In genomic region chrX:51420610-51421009, GRCh38 we compare ENCODE assay signal across 9 cellular contexts.
A peak's percentile ranks its signal among the peaks of the same experiment; 100 is the strongest.
DNase-seq lines count a peak whose midpoint lies in the region; ATAC-seq, FAIRE-seq and TF ChIP-seq lines count a peak whose summit lies in the region.
"Had no signal": no experiment of that assay in that cellular context is flagged by ENCODE, and none has a peak within 500 bp of the region (broad histone marks: within the 10 kb centered on the region; RNA-seq: fewer than 3 reads in every experiment).

No MANE protein-coding gene starts in this region.

- H3K27ac Mint-ChIP-seq in activated naive CD4-positive, alpha-beta T cell treated with anti-CD3 and anti-CD28 coated beads, Interleukin-2, amount 10 ng/mL, durations not matched to agents 7 days and 5 days = no peak overlapping the region

- no peaks in the 10 kb centered on the region for H3K4me1 Mint-ChIP-seq in activated naive CD4-positive, alpha-beta T cell treated with anti-CD3 and anti-CD28 coated beads, Interleukin-2, amount 10 ng/mL, durations not matched to agents 7 days and 5 days

- CTCF ChIA-PET in A549 (lab: Yijun Ruan, JAX) = interaction anchor here (0.5 to 2.2 kb wide), 13 partner anchors 10 to 801 kb away, joined by 3 to 15 read pairs (median 3); no protein-coding TSS in a partner anchor
- CTCF ChIA-PET in activated naive CD4-positive, alpha-beta T cell treated with anti-CD3 and anti-CD28 coated beads, Interleukin-2, amount 10 ng/mL, durations not matched to agents 7 days and 5 days (lab: Charles Lee) = interaction anchor here (0.8 to 3.3 kb wide), 6 partner anchors 9 to 277 kb away, joined by 3 to 42 read pairs (median 4); no protein-coding TSS in a partner anchor

- TF ChIP-seq CTCF in A549 (IDR thresholded peaks at IDR 0.05) (peak; percentile 57), D721Med (IDR thresholded peaks at IDR 0.05; ENCODE audit: insufficient read depth, missing control alignments) (peak; percentile 51), omental fat pad (IDR thresholded peaks at IDR 0.05) (no peak)

- H3K4me3 Mint-ChIP-seq in activated naive CD4-positive, alpha-beta T cell treated with anti-CD3 and anti-CD28 coated beads, Interleukin-2, amount 10 ng/mL, durations not matched to agents 7 days and 5 days = no peak overlapping the region

- H3K4me1 ChIP-seq in A549 = no peaks in the 10 kb centered on the region

- peak; percentile 3 to 43 for DNase-seq in A549 (ENCODE audit: low read depth in 1 of 2, low spot score in 1 of 2)
- DNase-seq in D721Med (ENCODE audit: insufficient read length, low spot score) = no peak
- DNase-seq in LoVo (ENCODE audit: low spot score) = peak; percentile 12
- DNase-seq in activated naive CD4-positive, alpha-beta T cell treated with anti-CD3 and anti-CD28 coated beads, Interleukin-2, amount 10 ng/mL, durations not matched to agents 7 days and 5 days = peak; percentile 43
- DNase-seq in iPS-NIHi7 (ENCODE audit: extremely low spot score) = peak; percentile 31
- DNase-seq in superior temporal gyrus (ENCODE audit: extremely low spot score) = peak; percentile 75
- DNase-seq in omental fat pad (ENCODE audit: low spot score) = no peak

- TF ChIP-seq EP300 in A549 (IDR thresholded peaks at IDR 0.05) = no peak

- TF ChIP-seq POLR2A in A549 (IDR thresholded peaks at IDR 0.05; ENCODE audit: low read length) = no peak

- H3K9me3 ChIP-seq in A549 = no peaks in the 10 kb centered on the region

- H3K4me3 ChIP-seq in A549 = no peak overlapping the region

- no peak overlapping the region for H3K4me2 ChIP-seq in A549

- no peaks in the 10 kb centered on the region for H3K9me3 Mint-ChIP-seq in activated naive CD4-positive, alpha-beta T cell treated with anti-CD3 and anti-CD28 coated beads, Interleukin-2, amount 10 ng/mL, durations not matched to agents 7 days and 5 days

- no peak overlapping the region for H3K27ac ChIP-seq in A549

- ATAC-seq in A549 (no peak), HG03442 (IDR thresholded peaks at IDR 0.05; ENCODE audit: unreplicated experiment) (no peak), omental fat pad (ENCODE audit: low FRiP score) (no peak)

- 2% methylated on average over 5 of the region's 5 CpGs for WGBS in A549 (ENCODE audit: missing lambda C conversion rate)

- FAIRE-seq in A549 (lab: Jason Lieb, UNC) (peak; percentile 67), D721Med (lab: Jason Lieb, UNC) (no peak)
- FAIRE-seq: islet of Langerhans had no signal

- POLR2A ChIA-PET in A549 (lab: Yijun Ruan, JAX) = no interaction called here

- no peaks in the 10 kb centered on the region for H3K36me3 Mint-ChIP-seq in activated naive CD4-positive, alpha-beta T cell treated with anti-CD3 and anti-CD28 coated beads, Interleukin-2, amount 10 ng/mL, durations not matched to agents 7 days and 5 days

- peak; percentile 39 to 54; a peak in 3 of 5 replicates for TF ChIP-seq RAD21 in A549 (conservative IDR thresholded peaks at IDR 0.05 in 1 of 2, IDR thresholded peaks at IDR 0.05 in 1 of 2)

- H3K27me3 Mint-ChIP-seq in activated naive CD4-positive, alpha-beta T cell treated with anti-CD3 and anti-CD28 coated beads, Interleukin-2, amount 10 ng/mL, durations not matched to agents 7 days and 5 days = no peaks in the 10 kb centered on the region

TF ChIP-seq in A549, 52 proteins besides CTCF, POLR2A, EP300 and RAD21:
- TF ChIP-seq TP53 (CRISPR knock-in tag; IDR thresholded peaks at IDR 0.05) (no peak), SMC3 (IDR thresholded peaks at IDR 0.05) (peak; percentile 56)

Comparison
In these comparisons a context has a peak if more than half of its experiments do, and no peak if none do; other contexts are left out.
1. DNase-seq: peak in A549 (2 of 2), LoVo (single experiment), activated naive CD4-positive, alpha-beta T cell treated with anti-CD3 and anti-CD28 coated beads, Interleukin-2, amount 10 ng/mL, durations not matched to agents 7 days and 5 days (single experiment), iPS-NIHi7 (single experiment) and superior temporal gyrus (single experiment); none in D721Med (single experiment) and omental fat pad (single experiment).
2. CTCF ChIP-seq: peak in A549 (single experiment) and D721Med (single experiment); none in omental fat pad (0 of 3).